ENCODE assay signal across 9 cellular contexts in the genomic region with DNA sequence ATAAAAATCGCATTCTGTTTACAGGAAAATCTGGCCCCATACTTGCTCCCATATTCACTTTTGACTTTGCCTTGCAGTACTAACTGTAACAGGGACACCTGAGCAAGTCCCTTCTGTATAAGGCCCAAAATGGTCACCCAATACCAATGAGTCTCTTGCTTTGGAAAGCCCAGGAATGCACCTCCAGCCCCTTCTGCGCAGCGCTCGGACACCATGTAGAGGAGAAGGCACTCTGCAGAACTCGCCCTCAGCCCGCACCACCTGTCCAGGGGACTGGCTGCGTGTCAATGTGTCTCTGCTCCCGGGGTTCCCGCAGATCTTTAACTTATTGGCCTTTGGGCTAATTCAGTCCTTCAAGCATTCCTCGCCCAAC. TPM values are rescaled to one million over a fixed set of nuclear protein-coding genes. Genes with fewer than 3 reads are reported as not detected.
DNase-seq lines count a peak whose midpoint lies in the region; ATAC-seq lines count a peak whose summit lies in the region.
"Had no signal": no experiment of that assay in that cellular context is flagged by ENCODE, and none has a peak within 500 bp of the region (broad histone marks: within the 10 kb centered on the region; RNA-seq: fewer than 3 reads in every experiment).

No MANE protein-coding gene starts in this region.

- H3K4me1 ChIP-seq in trophoblast cell (ENCODE audit: control insufficient read depth in 1 of 2, insufficient read depth in 2 of 2, low read length in 2 of 2): peaks cover 0 to 2% of the 10 kb centered on the region in 2 experiments

- POLR2A ChIA-PET in activated CD4-positive, alpha-beta T cell treated with anti-CD3 and anti-CD28 coated beads, Interleukin-2, amount 10 ng/mL, durations not matched to agents 7 days and 5 days (lab: Charles Lee): no interaction called here

- H3K9ac ChIP-seq in trophoblast cell (ENCODE audit: low read length): no peak overlapping the region

- H2BK120ac ChIP-seq in trophoblast cell (ENCODE audit: insufficient read depth, low read length, poor library complexity): no peak overlapping the region

- no peaks in the 10 kb centered on the region for H3K79me1 ChIP-seq in trophoblast cell (ENCODE audit: low read length)

- H3K9me3 Mint-ChIP-seq in activated CD4-positive, alpha-beta T cell treated with anti-CD3 and anti-CD28 coated beads, Interleukin-2, amount 10 ng/mL, durations not matched to agents 7 days and 5 days: no peaks in the 10 kb centered on the region
- H3K9me3 Mint-ChIP-seq: activated CD4-positive, alpha-beta memory T cell treated with anti-CD3 and anti-CD28 coated beads, Interleukin-2, amount 10 ng/mL, durations not matched to agents 7 days and 5 days had no signal

- no peak overlapping the region for H2BK5ac ChIP-seq in trophoblast cell (ENCODE audit: low read depth, low read length, poor library complexity)

- peaks cover 2% of the 10 kb centered on the region for H3K27me3 Mint-ChIP-seq in activated CD4-positive, alpha-beta T cell treated with anti-CD3 and anti-CD28 coated beads, Interleukin-2, amount 10 ng/mL, durations not matched to agents 7 days and 5 days
- H3K27me3 Mint-ChIP-seq: activated CD4-positive, alpha-beta memory T cell treated with anti-CD3 and anti-CD28 coated beads, Interleukin-2, amount 10 ng/mL, durations not matched to agents 7 days and 5 days had no signal

- ATAC-seq in GM18909 (IDR thresholded peaks at IDR 0.05; ENCODE audit: poor library complexity, unreplicated experiment) (peak; percentile 8), HG03280 (IDR thresholded peaks at IDR 0.05; ENCODE audit: unreplicated experiment) (peak; percentile 10), GM21360 (IDR thresholded peaks at IDR 0.05; ENCODE audit: unreplicated experiment) (no peak)

- H3K4me2 ChIP-seq in trophoblast cell (ENCODE audit: low read length): peak overlapping the region; percentile 41

- H3K18ac ChIP-seq in trophoblast cell (ENCODE audit: low read length): no peak overlapping the region

- no peak overlapping the region for H3K27ac Mint-ChIP-seq in activated CD4-positive, alpha-beta T cell treated with anti-CD3 and anti-CD28 coated beads, Interleukin-2, amount 10 ng/mL, durations not matched to agents 7 days and 5 days

- H3K4me3 ChIP-seq in trophoblast cell (ENCODE audit: low read depth, low read length): no peak overlapping the region

- H3K4me3 Mint-ChIP-seq in activated CD4-positive, alpha-beta T cell treated with anti-CD3 and anti-CD28 coated beads, Interleukin-2, amount 10 ng/mL, durations not matched to agents 7 days and 5 days: no peak overlapping the region
- H3K4me3 Mint-ChIP-seq: activated CD4-positive, alpha-beta memory T cell treated with anti-CD3 and anti-CD28 coated beads, Interleukin-2, amount 10 ng/mL, durations not matched to agents 7 days and 5 days had no signal

- no peak overlapping the region for H3K4ac ChIP-seq in trophoblast cell (ENCODE audit: low read depth, low read length)

- H4K12ac ChIP-seq in trophoblast cell (ENCODE audit: low read depth, low read length): no peak overlapping the region

- H2AK5ac ChIP-seq in trophoblast cell (ENCODE audit: low read length): no peak overlapping the region

- H3K27me3 ChIP-seq in trophoblast cell (ENCODE audit: insufficient read depth, low read length): no peaks in the 10 kb centered on the region

- no CpG with 5 or more reads among the region's 10 CpGs for WGBS in trophoblast cell (ENCODE audit: extremely low coverage, insufficient coverage, insufficient read length)

- CTCF ChIA-PET in activated CD4-positive, alpha-beta T cell treated with anti-CD3 and anti-CD28 coated beads, Interleukin-2, amount 10 ng/mL, durations not matched to agents 7 days and 5 days (lab: Charles Lee): interaction anchor here (0.7 to 2.6 kb wide), 9 partner anchors 13 to 630 kb away, joined by 3 to 12 read pairs (median 3); no protein-coding TSS in a partner anchor

- H4K91ac ChIP-seq in trophoblast cell (ENCODE audit: low read depth, low read length): no peak overlapping the region

- H3K14ac ChIP-seq in trophoblast cell (ENCODE audit: low read length): no peak overlapping the region

- H3K23ac ChIP-seq in trophoblast cell (ENCODE audit: low read length): no peak overlapping the region

- no peaks in the 10 kb centered on the region for H3K79me2 ChIP-seq in trophoblast cell (ENCODE audit: control insufficient read depth, insufficient read depth, low read length, poor library complexity)

- H3K4me1 Mint-ChIP-seq in activated CD4-positive, alpha-beta T cell treated with anti-CD3 and anti-CD28 coated beads, Interleukin-2, amount 10 ng/mL, durations not matched to agents 7 days and 5 days: peaks cover 11% of the 10 kb centered on the region

- H3K9me3 ChIP-seq in trophoblast cell (ENCODE audit: insufficient read depth, low read depth, low read length): no peaks in the 10 kb centered on the region

- H3K36me3 ChIP-seq in trophoblast cell (ENCODE audit: control insufficient read depth in 1 of 2, insufficient read depth in 2 of 2, low read length in 2 of 2): no peaks in the 10 kb centered on the region

- H2BK12ac ChIP-seq in trophoblast cell (ENCODE audit: low read length): no peak overlapping the region

- no peak overlapping the region for H4K8ac ChIP-seq in trophoblast cell (ENCODE audit: low read depth, low read length)

- no peaks in the 10 kb centered on the region for H3K36me3 Mint-ChIP-seq in activated CD4-positive, alpha-beta T cell treated with anti-CD3 and anti-CD28 coated beads, Interleukin-2, amount 10 ng/mL, durations not matched to agents 7 days and 5 days (ENCODE audit: low read depth)

- H3K27ac ChIP-seq in trophoblast cell (ENCODE audit: low read depth, low read length): no peak overlapping the region

- H2AFZ ChIP-seq in trophoblast cell (ENCODE audit: insufficient read depth, low read length, poor library complexity): no peak overlapping the region

- DNase-seq in cerebellum (ENCODE audit: low spot score) (peak; percentile 35), trophoblast cell (peak; percentile 17 to 29), AG20443 (ENCODE audit: low spot score) (no peak), NCI-H1417 treated with DMSO at 0.1 percent for 48 hours (lab: John Stamatoyannopoulos, UW) (no peak)
- DNase-seq in activated CD4-positive, alpha-beta T cell treated with anti-CD3 and anti-CD28 coated beads, Interleukin-2, amount 10 ng/mL, durations not matched to agents 7 days and 5 days: no peak

RNA-seq across cellular contexts. Expression of gene PRND, which starts 0.7 kb away (rescaled TPM):
- total RNA-seq in cerebellum: 2.7 TPM
- polyA plus RNA-seq in trophoblast cell (2013): 0.01 TPM in 1 of 2 replicates, not detected in the other
- not detected for total RNA-seq in activated CD4-positive, alpha-beta T cell treated with anti-CD3 and anti-CD28 coated beads, Interleukin-2, amount 10 ng/mL, durations not matched to agents 7 days and 5 days
- total RNA-seq: activated CD4-positive, alpha-beta memory T cell treated with anti-CD3 and anti-CD28 coated beads, Interleukin-2, amount 10 ng/mL, durations not matched to agents 7 days and 5 days had no signal

RNA-seq across cellular contexts. Expression of gene PRNP, which starts 34.7 kb away (rescaled TPM):
- total RNA-seq in cerebellum: 75.1 TPM
- 27.8 and 28.5 TPM in 2 replicates for polyA plus RNA-seq in trophoblast cell (2013)
- total RNA-seq in activated CD4-positive, alpha-beta T cell treated with anti-CD3 and anti-CD28 coated beads, Interleukin-2, amount 10 ng/mL, durations not matched to agents 7 days and 5 days: 10 to 100 TPM; 46.0 to 51.8 TPM

Comparison
In these comparisons a context has a peak if more than half of its experiments do, and no peak if none do; other contexts are left out.
1. DNase-seq: peak in cerebellum (single experiment) and trophoblast cell (2 of 2); none in activated CD4-positive, alpha-beta T cell treated with anti-CD3 and anti-CD28 coated beads, Interleukin-2, amount 10 ng/mL, durations not matched to agents 7 days and 5 days (single experiment), AG20443 (single experiment) and NCI-H1417 treated with DMSO at 0.1 percent for 48 hours (single experiment).